8 cellular contexts compared by ENCODE assay signal in genomic region chr14:104794099-104794498, GRCh38. TPM values are rescaled to one million over a fixed set of nuclear protein-coding genes. Genes with fewer than 3 reads are reported as not detected.
DNase-seq lines count a peak whose midpoint lies in the region; ATAC-seq and TF ChIP-seq lines count a peak whose summit lies in the region.

No MANE protein-coding gene starts in this region.

- no peaks in the 10 kb centered on the region for H3K9me3 ChIP-seq in thoracic aorta

- H3K4me1 ChIP-seq in GM23338 (ENCODE audit: insufficient read depth) (peaks cover 27% of the 10 kb centered on the region), thoracic aorta (ENCODE audit: control insufficient read depth in 1 of 2, low read depth in 2 of 2) (peaks cover 27 to 53% of the 10 kb centered on the region in 2 donors)

- H3K9me2 ChIP-seq in GM23338 (ENCODE audit: insufficient read depth) = no peaks in the 10 kb centered on the region

- H3K4me3 Mint-ChIP-seq in GM23338 = peak overlapping the region; percentile 76

- H3K4me1 Mint-ChIP-seq in GM23338 = peaks cover 34% of the 10 kb centered on the region

- H4K20me1 ChIP-seq in GM23338 (replicated peaks; ENCODE audit: insufficient read depth) = peaks cover 15% of the 10 kb centered on the region; the same call in 1 of the 2 replicates

- H3K9me3 Mint-ChIP-seq in GM23338 = no peaks in the 10 kb centered on the region

- intact Hi-C loops in dorsolateral prefrontal cortex (cut with DNase I) = no loop called here

- no peak overlapping the region for H2AFZ ChIP-seq in GM23338

- peaks cover 16% of the 10 kb centered on the region for H3K79me2 ChIP-seq in GM23338 (replicated peaks; ENCODE audit: insufficient read depth)

- 0 out of 2 replicates have a peak, but pooled peaks cover 2% of the 10 kb centered on the region for H3F3A ChIP-seq in GM23338 (replicated peaks; ENCODE audit: low read depth)

- H3K36me3 ChIP-seq in GM23338 (ENCODE audit: insufficient read depth) (no peaks in the 10 kb centered on the region), thoracic aorta (peaks cover 6% of the 10 kb centered on the region)

- TF ChIP-seq CTCF in GM23338 (conservative IDR thresholded peaks at IDR 0.05; ENCODE audit: low read depth in 2 of 2) (no peak), dorsolateral prefrontal cortex (IDR thresholded peaks at IDR 0.05 in 54 of 56, conservative IDR thresholded peaks at IDR 0.05 in 2 of 56; ENCODE audit: low read depth in 1 of 56, partially characterized antibody in 56 of 56) (no peak), thoracic aorta (IDR thresholded peaks at IDR 0.05) (no peak)

- H3K36me3 Mint-ChIP-seq in GM23338 (ENCODE audit: low read depth) = peaks cover 3% of the 10 kb centered on the region; the same call in 2 of the 3 replicates

- peaks cover 33% of the 10 kb centered on the region for H3K27me3 ChIP-seq in GM23338 (ENCODE audit: insufficient read depth)
- no peaks in the 10 kb centered on the region for H3K27me3 ChIP-seq in dorsolateral prefrontal cortex
- H3K27me3 ChIP-seq in thoracic aorta (replicated peaks; ENCODE audit: insufficient read depth) = no peaks in the 10 kb centered on the region

- H3K27me3 Mint-ChIP-seq in GM23338 (ENCODE audit: insufficient read depth, low read depth, poor library complexity) = peaks cover 37% of the 10 kb centered on the region

- no peak; the same call in 2 of the 3 replicates for ATAC-seq in GM23338
- ATAC-seq in thoracic aorta (ENCODE audit: insufficient number of reproducible peaks, low FRiP score, low read depth) = no peak

- H3K27ac Mint-ChIP-seq in GM23338 = no peak overlapping the region

- H3K27ac ChIP-seq in GM23338 (ENCODE audit: low read depth) (no peak overlapping the region), dorsolateral prefrontal cortex (peak overlapping the region in 4 of 59 donors; percentile 27 to 79 (median 69)), thoracic aorta (peak overlapping the region in 1 of 2 donors; percentile 3)

- H3K4me3 ChIP-seq in GM23338 = peak overlapping the region; percentile 74; the same call in 1 of the 2 replicates
- H3K4me3 ChIP-seq in dorsolateral prefrontal cortex = peak overlapping the region; percentile 51 to 86 (median 75)
- H3K4me3 ChIP-seq in thoracic aorta = peak overlapping the region; percentile 90

- peak; percentile 93 for DNase-seq in 8988T
- no peak for DNase-seq in GM23338 (ENCODE audit: low spot score)
- DNase-seq in T-helper 2 cell = peak in 3 of 5 experiments; percentile 17 to 61 (median 18)
- no peak for DNase-seq in dorsolateral prefrontal cortex
- DNase-seq in lung microvascular endothelial cell (ENCODE audit: low read depth in 2 of 2) = peak; percentile 57 to 62
- DNase-seq in thoracic aorta (ENCODE audit: low spot score) = no peak
- DNase-seq in A172 (ENCODE audit: low spot score) = no peak
- DNase-seq in kidney glomerular epithelial cell (lab: John Stamatoyannopoulos, UW) = no peak

- H3K4me2 ChIP-seq in GM23338 = peak overlapping the region; percentile 85

TF ChIP-seq in GM23338, 12 proteins besides CTCF, POLR2A, EP300 and RAD21:
- TF ChIP-seq ZNF114 (CRISPR knock-in tag; IDR thresholded peaks at IDR 0.05) = no peak
- no peak for TF ChIP-seq ZNF331 (CRISPR knock-in tag; IDR thresholded peaks at IDR 0.05; ENCODE audit: low read depth)
- no peak for TF ChIP-seq ZNF462 (CRISPR knock-in tag; IDR thresholded peaks at IDR 0.05)
- no peak for TF ChIP-seq CREB1 (CRISPR knock-in tag; IDR thresholded peaks at IDR 0.05; ENCODE audit: low read depth)
- TF ChIP-seq NANOG (IDR thresholded peaks at IDR 0.05; ENCODE audit: borderline replicate concordance) = no peak

RNA-seq across cellular contexts. Expression of gene AKT1, which starts 1.4 kb away (rescaled TPM):
- total RNA-seq in GM23338 (2014; rRNA removed; shearing (Covaris generic)) = 74.3 and 78.7 TPM in 2 replicates
- polyA plus RNA-seq in GM23338 (2016; fragmentation: Nextera tagmentation; extraction: Ambion mirVana) = 19.2 and 23.7 TPM in 2 replicates
- total RNA-seq in dorsolateral prefrontal cortex (100 to 1,000 TPM in 5 of 120 experiments, 10 to 100 TPM in 115; 63.1 to 111 (median 79.7) TPM), lung microvascular endothelial cell (107 and 129 TPM in 2 replicates), thoracic aorta (100 to 1,000 TPM; 158 to 162 TPM)
- total RNA-seq in A172 (2014; rRNA removed; shearing (Covaris generic)) = 105 and 107 TPM in 2 replicates

RNA-seq across cellular contexts. Expression of gene ZBTB42, which starts 6.8 kb away (rescaled TPM):
- total RNA-seq in GM23338 (2014; rRNA removed; shearing (Covaris generic)) = 4.4 and 7.5 TPM in 2 replicates
- 0.66 and 0.70 TPM in 2 replicates for polyA plus RNA-seq in GM23338 (2016; fragmentation: Nextera tagmentation; extraction: Ambion mirVana)
- 1 to 10 TPM in 49 of 120 experiments, under 1 TPM in 71; 0.32 to 3.2 (median 0.91) TPM for total RNA-seq in dorsolateral prefrontal cortex
- 2.6 and 4.4 TPM in 2 replicates for total RNA-seq in lung microvascular endothelial cell
- total RNA-seq in thoracic aorta = 1 to 10 TPM; 3.2 to 4.4 TPM
- 2.0 and 4.0 TPM in 2 replicates for total RNA-seq in A172 (2014; rRNA removed; shearing (Covaris generic))

RNA-seq across cellular contexts. Expression of gene SIVA1, which starts 41.2 kb away (rescaled TPM):
- total RNA-seq in GM23338 (2014; rRNA removed; shearing (Covaris generic)) = 381 and 392 TPM in 2 replicates
- polyA plus RNA-seq in GM23338 (2016; fragmentation: Nextera tagmentation; extraction: Ambion mirVana) = 215 and 225 TPM in 2 replicates
- total RNA-seq in dorsolateral prefrontal cortex (10 to 100 TPM; 23.3 to 52.5 (median 36.1) TPM), lung microvascular endothelial cell (77.4 and 82.3 TPM in 2 replicates), thoracic aorta (100 to 1,000 TPM; 218 to 320 TPM)
- 187 and 210 TPM in 2 replicates for total RNA-seq in A172 (2014; rRNA removed; shearing (Covaris generic))

Comparison
In these comparisons a context has a peak if more than half of its experiments do, and no peak if none do; other contexts are left out.
1. DNase-seq: peak in 8988T (single experiment), T-helper 2 cell (3 of 5) and lung microvascular endothelial cell (2 of 2); none in GM23338 (single experiment), dorsolateral prefrontal cortex (0 of 10), thoracic aorta (single experiment), A172 (single experiment) and kidney glomerular epithelial cell (single experiment).
2. Peak in every context shown above with its lines, with median percentiles within 50 percentile points of each other: H3K4me3 ChIP-seq.